Comparison of ENCODE assay signal across 17 cellular contexts in the genomic region with DNA sequence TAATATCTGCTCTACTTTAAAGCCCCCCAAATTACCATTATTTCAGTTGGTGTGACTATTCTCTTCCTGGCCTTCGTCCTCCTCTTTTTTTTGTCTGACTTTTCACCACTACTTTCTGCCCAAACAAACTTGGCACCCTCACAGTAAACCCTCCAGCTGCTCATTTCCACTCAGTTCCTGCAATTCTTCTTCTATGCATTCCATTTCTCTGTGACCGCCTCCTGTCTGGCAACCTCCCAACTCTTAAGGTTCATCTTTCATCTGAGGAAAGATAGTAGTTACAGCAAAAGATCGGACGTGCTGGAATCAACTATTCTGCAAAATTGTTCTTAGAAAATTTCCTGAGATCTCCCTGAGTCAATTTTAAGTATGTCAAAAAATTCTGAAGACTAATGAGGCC.
"Had no signal": no experiment of that assay in that cellular context is flagged by ENCODE, and none has a peak within 500 bp of the region (broad histone marks: within the 10 kb centered on the region; RNA-seq: fewer than 3 reads in every experiment).

No MANE protein-coding gene starts in this region.

- H3K27me3 ChIP-seq: adrenal gland, colonic mucosa, gastrocnemius medialis, heart left ventricle, right atrium auricular region, tibial artery had no signal

- H3K9me3 ChIP-seq: adrenal gland, colonic mucosa, gastrocnemius medialis, prostate gland, right atrium auricular region, tibial artery had no signal

- H3K27ac ChIP-seq: adrenal gland, colonic mucosa, gastrocnemius medialis, heart left ventricle, left ventricle myocardium inferior, prostate gland, right atrium auricular region, tibial artery had no signal

- H3K4me3 ChIP-seq: adrenal gland, colonic mucosa, gastrocnemius medialis, heart left ventricle, left ventricle myocardium inferior, prostate gland, right atrium auricular region, tibial artery had no signal

- DNase-seq: activated CD4-positive, alpha-beta T cell treated with anti-CD3 and anti-CD28 coated beads, Interleukin-2, amount 50 U/mL, for 4 hours; activated effector memory CD4-positive, alpha-beta T cell treated with anti-CD3 and anti-CD28 coated beads, Interleukin-2, amount 50 U/mL, for 16 hours; activated T-cell treated with anti-CD3 and anti-CD28 coated beads, Interleukin-2, amount 50 U/mL, for 72 hours; central memory CD4-positive, alpha-beta T cell; colonic mucosa; erythroblast; gastrocnemius medialis; heart left ventricle; left ventricle myocardium inferior; mammary epithelial cell; stimulated activated CD4-positive, alpha-beta T cell treated with anti-CD3 and anti-CD28 coated beads, Interleukin-2, amount 100 ng/mL, for 24 hours; stimulated activated naive CD4-positive, alpha-beta T cell treated with Interleukin-2 at 50 U/mL for 16 hours; tibial artery had no signal

- ATAC-seq: activated naive CD4-positive, alpha-beta T cell treated with anti-CD3 and anti-CD28 coated beads, Interleukin-2, amount 50 U/mL, for 72 hours; activated T-cell treated with anti-CD3 and anti-CD28 coated beads, Interleukin-2, amount 50 U/mL, for 72 hours; gastrocnemius medialis had no signal

- H3K36me3 ChIP-seq: adrenal gland, colonic mucosa, gastrocnemius medialis, heart left ventricle, left ventricle myocardium inferior, prostate gland, right atrium auricular region, tibial artery had no signal

- H3K4me1 ChIP-seq: adrenal gland, colonic mucosa, gastrocnemius medialis, prostate gland, right atrium auricular region, tibial artery had no signal
